ENCODE assay signal across 1 cellular context in genomic region chr11:62610403-62610802, GRCh38.
TF ChIP-seq lines count a peak whose summit lies in the region.

No MANE protein-coding gene starts in this region.

TF ChIP-seq in IMR-90, 13 proteins besides CTCF, POLR2A, EP300 and RAD21:
- TF ChIP-seq MAFK (IDR thresholded peaks at IDR 0.05; ENCODE audit: low read depth, low read length) (no peak), MXI1 (IDR thresholded peaks at IDR 0.05; ENCODE audit: borderline replicate concordance, low read depth, low read length) (no peak), NFE2L2 (IDR thresholded peaks at IDR 0.05; ENCODE audit: low read depth, low read length) (no peak)
